In the genomic region with DNA sequence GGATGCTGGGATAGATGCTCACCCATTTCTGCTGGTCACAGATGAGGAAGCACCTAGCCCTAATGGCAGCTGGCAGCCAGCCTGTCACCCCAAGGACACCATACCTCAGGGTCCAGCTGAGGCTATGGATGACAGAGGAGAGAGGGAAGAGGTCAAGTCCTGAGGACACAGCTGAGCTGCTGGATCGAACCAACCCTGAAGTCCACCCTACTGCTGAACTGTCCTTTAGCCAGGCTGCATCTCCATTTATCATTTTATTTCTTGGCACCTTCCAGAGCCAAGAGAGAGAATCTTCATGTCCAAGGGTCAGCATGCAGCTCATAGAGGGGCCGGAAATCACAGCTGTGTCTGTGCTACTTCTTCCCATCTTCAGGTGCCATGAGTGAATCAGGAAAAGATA, we compare ENCODE assay signal across 8 cellular contexts.
"Had no signal": no experiment of that assay in that cellular context is flagged by ENCODE, and none has a peak within 500 bp of the region (broad histone marks: within the 10 kb centered on the region; RNA-seq: fewer than 3 reads in every experiment).

No MANE protein-coding gene starts in this region.

- H2AFZ ChIP-seq: GM23338 had no signal

- H3K9ac ChIP-seq: KMS-11 had no signal

- H3K4me1 ChIP-seq: HAP-1 had no signal

- H3K36me3 ChIP-seq: HAP-1 had no signal

- H3K4me3 Mint-ChIP-seq: GM23338, HFFc6 had no signal

- ATAC-seq: GM23338, HCT116 had no signal

- H3K4me2 ChIP-seq: GM23338, KMS-11 had no signal

- H3K4me3 ChIP-seq: GM23338, HAP-1 had no signal

- FAIRE-seq: HTR-8/SVneo had no signal

- H3K9me3 ChIP-seq: HAP-1 had no signal

- H3K9me3 Mint-ChIP-seq: GM23338, HFFc6 had no signal

- DNase-seq: H7, HFFc6, KBM-7 had no signal

- H3K27ac ChIP-seq: KMS-11 had no signal

- H3K27ac Mint-ChIP-seq: GM23338, HFFc6 had no signal
